In the genomic region with DNA sequence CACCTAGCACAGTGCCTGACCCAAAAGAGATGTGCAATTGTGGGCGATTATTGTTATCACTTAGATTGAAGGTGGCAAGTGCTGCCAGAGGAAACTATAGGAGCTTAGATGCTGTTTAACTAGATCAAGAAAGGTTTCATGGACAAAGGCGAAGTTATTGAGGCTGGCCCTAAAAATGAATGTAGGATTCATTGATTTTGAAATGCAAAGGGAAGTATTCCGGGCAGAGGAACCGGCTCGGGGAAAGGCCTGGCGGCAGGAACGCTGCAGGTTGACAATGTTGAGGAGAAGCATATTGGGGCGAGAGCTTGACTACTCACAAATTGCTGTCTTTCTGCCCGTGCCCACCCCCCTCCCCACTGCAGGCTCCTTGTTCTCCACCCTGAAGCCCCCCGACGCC, we compare ENCODE assay signal across 13 cellular contexts. TPM values are rescaled to one million over a fixed set of nuclear protein-coding genes. Genes with fewer than 3 reads are reported as not detected.
A peak's percentile ranks its signal among the peaks of the same experiment; 100 is the strongest.
DNase-seq lines count a peak whose midpoint lies in the region; ATAC-seq, FAIRE-seq and TF ChIP-seq lines count a peak whose summit lies in the region.
"Had no signal": no experiment of that assay in that cellular context is flagged by ENCODE, and none has a peak within 500 bp of the region (broad histone marks: within the 10 kb centered on the region; RNA-seq: fewer than 3 reads in every experiment).

No MANE protein-coding gene starts in this region.

- H3K27me3 ChIP-seq in iPS-20b (ENCODE audit: insufficient read depth, low read length), result peaks cover 60% of the 10 kb centered on the region

- no peaks in the 10 kb centered on the region for H3K4me1 ChIP-seq in iPS-20b (ENCODE audit: insufficient read depth, low read length)

- no peak for TF ChIP-seq CTCF in D721Med (IDR thresholded peaks at IDR 0.05; ENCODE audit: insufficient read depth, missing control alignments)

- no peak for DNase-seq in activated naive CD4-positive, alpha-beta T cell treated with anti-CD3 and anti-CD28 coated beads, Interleukin-2, amount 10 ng/mL, durations not matched to agents 7 days and 5 days
- DNase-seq in activated naive CD8-positive, alpha-beta T cell treated with anti-CD3 and anti-CD28 coated beads, Interleukin-2, amount 10 ng/mL, durations not matched to agents 7 days and 5 days, result no peak
- no peak for DNase-seq in stimulated activated naive CD8-positive, alpha-beta T cell treated with anti-CD3 and anti-CD28 coated beads, Interleukin-15, amount 100 ng/mL, for 72 hours
- no peak for DNase-seq in LoVo (ENCODE audit: low spot score)
- DNase-seq in D721Med (ENCODE audit: insufficient read length, low spot score), result no peak
- no peak for DNase-seq in sciatic nerve (ENCODE audit: low spot score)
- DNase-seq: head of caudate nucleus had no signal

- intact Hi-C loops in sciatic nerve (cut with DNase I), result no loop called here

- POLR2A ChIA-PET in activated naive CD8-positive, alpha-beta T cell treated with anti-CD3 and anti-CD28 coated beads, Interleukin-2, amount 10 ng/mL, durations not matched to agents 7 days and 5 days (lab: Charles Lee), result no interaction called here

- H3K4me1 Mint-ChIP-seq in activated naive CD4-positive, alpha-beta T cell treated with anti-CD3 and anti-CD28 coated beads, Interleukin-2, amount 50 U/mL, for 24 hours, result peaks cover 11% of the 10 kb centered on the region
- peaks cover 10% of the 10 kb centered on the region for H3K4me1 Mint-ChIP-seq in activated naive CD4-positive, alpha-beta T cell treated with anti-CD3 and anti-CD28 coated beads, Interleukin-2, amount 10 ng/mL, durations not matched to agents 7 days and 5 days
- peaks cover 6% of the 10 kb centered on the region for H3K4me1 Mint-ChIP-seq in activated naive CD8-positive, alpha-beta T cell treated with anti-CD3 and anti-CD28 coated beads, Interleukin-2, amount 10 ng/mL, durations not matched to agents 7 days and 5 days
- H3K4me1 Mint-ChIP-seq in stimulated activated naive CD8-positive, alpha-beta T cell treated with anti-CD3 and anti-CD28 coated beads, Interleukin-15, amount 100 ng/mL, for 72 hours, result peaks cover 11% of the 10 kb centered on the region

- no peak for ATAC-seq in activated naive CD8-positive, alpha-beta T cell treated with anti-CD3 and anti-CD28 coated beads, Interleukin-2, amount 10 ng/mL, durations not matched to agents 7 days and 5 days (ENCODE audit: low read depth)
- no peak for ATAC-seq in stimulated activated naive CD8-positive, alpha-beta T cell treated with anti-CD3 and anti-CD28 coated beads, Interleukin-15, amount 100 ng/mL, for 72 hours
- no peak for ATAC-seq in sciatic nerve

- no peaks in the 10 kb centered on the region for H3K9me3 Mint-ChIP-seq in activated naive CD4-positive, alpha-beta T cell treated with anti-CD3 and anti-CD28 coated beads, Interleukin-2, amount 50 U/mL, for 24 hours
- H3K9me3 Mint-ChIP-seq in activated naive CD4-positive, alpha-beta T cell treated with anti-CD3 and anti-CD28 coated beads, Interleukin-2, amount 10 ng/mL, durations not matched to agents 7 days and 5 days, result no peaks in the 10 kb centered on the region
- H3K9me3 Mint-ChIP-seq in activated naive CD8-positive, alpha-beta T cell treated with anti-CD3 and anti-CD28 coated beads, Interleukin-2, amount 10 ng/mL, durations not matched to agents 7 days and 5 days, result no peaks in the 10 kb centered on the region
- no peaks in the 10 kb centered on the region for H3K9me3 Mint-ChIP-seq in stimulated activated naive CD8-positive, alpha-beta T cell treated with anti-CD3 and anti-CD28 coated beads, Interleukin-15, amount 100 ng/mL, for 72 hours
- H3K9me3 Mint-ChIP-seq: activated T-helper 1 cell treated with anti-CD3 and anti-CD28 coated beads, Interleukin-12 subunit alpha, Interleukin-12 subunit beta, Interleukin-2, Interleukin-4 antibody, amounts not matched to agents 30 ng/mL and 10 ng/mL and 1 ng/mL, durations not matched to agents 14 hours and 24 hours and 36 hours; dendritic cell treated with granulocyte-macrophage colony-stimulating factor and Interleukin-4, amounts not matched to agents 40 ng/mL and 50 ng/mL, for 4 days had no signal

- CTCF ChIA-PET in activated naive CD4-positive, alpha-beta T cell treated with anti-CD3 and anti-CD28 coated beads, Interleukin-2, amount 10 ng/mL, durations not matched to agents 7 days and 5 days (lab: Charles Lee), result no interaction called here

- no peaks in the 10 kb centered on the region for H3K9me3 ChIP-seq in iPS-20b (ENCODE audit: insufficient read depth, low read depth, low read length)

- peaks cover 51% of the 10 kb centered on the region for H3K27me3 Mint-ChIP-seq in activated naive CD4-positive, alpha-beta T cell treated with anti-CD3 and anti-CD28 coated beads, Interleukin-2, amount 50 U/mL, for 24 hours
- H3K27me3 Mint-ChIP-seq in activated naive CD4-positive, alpha-beta T cell treated with anti-CD3 and anti-CD28 coated beads, Interleukin-2, amount 10 ng/mL, durations not matched to agents 7 days and 5 days, result peaks cover 80% of the 10 kb centered on the region
- peaks cover 52% of the 10 kb centered on the region for H3K27me3 Mint-ChIP-seq in activated naive CD8-positive, alpha-beta T cell treated with anti-CD3 and anti-CD28 coated beads, Interleukin-2, amount 10 ng/mL, durations not matched to agents 7 days and 5 days
- H3K27me3 Mint-ChIP-seq in stimulated activated naive CD8-positive, alpha-beta T cell treated with anti-CD3 and anti-CD28 coated beads, Interleukin-15, amount 100 ng/mL, for 72 hours, result peaks cover 70% of the 10 kb centered on the region

- no peak overlapping the region for H3K9ac ChIP-seq in iPS-20b (ENCODE audit: low read depth, low read length)

- H3K36me3 ChIP-seq in iPS-20b (ENCODE audit: insufficient read depth, low read depth, low read length), result no peaks in the 10 kb centered on the region

- H3K4me3 Mint-ChIP-seq in activated naive CD4-positive, alpha-beta T cell treated with anti-CD3 and anti-CD28 coated beads, Interleukin-2, amount 50 U/mL, for 24 hours, result peak overlapping the region; percentile 63
- no peak overlapping the region for H3K4me3 Mint-ChIP-seq in activated naive CD4-positive, alpha-beta T cell treated with anti-CD3 and anti-CD28 coated beads, Interleukin-2, amount 10 ng/mL, durations not matched to agents 7 days and 5 days
- H3K4me3 Mint-ChIP-seq in activated naive CD8-positive, alpha-beta T cell treated with anti-CD3 and anti-CD28 coated beads, Interleukin-2, amount 10 ng/mL, durations not matched to agents 7 days and 5 days, result peak overlapping the region; percentile 43
- peak overlapping the region; percentile 23 to 47 for H3K4me3 Mint-ChIP-seq in stimulated activated naive CD8-positive, alpha-beta T cell treated with anti-CD3 and anti-CD28 coated beads, Interleukin-15, amount 100 ng/mL, for 72 hours
- H3K4me3 Mint-ChIP-seq: activated T-helper 1 cell treated with anti-CD3 and anti-CD28 coated beads, Interleukin-12 subunit alpha, Interleukin-12 subunit beta, Interleukin-2, Interleukin-4 antibody, amounts not matched to agents 30 ng/mL and 10 ng/mL and 1 ng/mL, durations not matched to agents 14 hours and 24 hours and 36 hours; dendritic cell treated with granulocyte-macrophage colony-stimulating factor and Interleukin-4, amounts not matched to agents 40 ng/mL and 50 ng/mL, for 4 days had no signal

- H3K36me3 Mint-ChIP-seq in activated naive CD4-positive, alpha-beta T cell treated with anti-CD3 and anti-CD28 coated beads, Interleukin-2, amount 50 U/mL, for 24 hours, result no peaks in the 10 kb centered on the region
- no peaks in the 10 kb centered on the region for H3K36me3 Mint-ChIP-seq in activated naive CD4-positive, alpha-beta T cell treated with anti-CD3 and anti-CD28 coated beads, Interleukin-2, amount 10 ng/mL, durations not matched to agents 7 days and 5 days
- no peaks in the 10 kb centered on the region for H3K36me3 Mint-ChIP-seq in activated naive CD8-positive, alpha-beta T cell treated with anti-CD3 and anti-CD28 coated beads, Interleukin-2, amount 10 ng/mL, durations not matched to agents 7 days and 5 days

- H3K27ac ChIP-seq in iPS-20b (ENCODE audit: low read length), result no peak overlapping the region

- FAIRE-seq in D721Med (lab: Jason Lieb, UNC), result no peak
- FAIRE-seq: TTC549 had no signal

- no peak overlapping the region for H3K27ac Mint-ChIP-seq in activated naive CD4-positive, alpha-beta T cell treated with anti-CD3 and anti-CD28 coated beads, Interleukin-2, amount 50 U/mL, for 24 hours
- H3K27ac Mint-ChIP-seq in activated naive CD4-positive, alpha-beta T cell treated with anti-CD3 and anti-CD28 coated beads, Interleukin-2, amount 10 ng/mL, durations not matched to agents 7 days and 5 days, result no peak overlapping the region
- H3K27ac Mint-ChIP-seq in activated naive CD8-positive, alpha-beta T cell treated with anti-CD3 and anti-CD28 coated beads, Interleukin-2, amount 10 ng/mL, durations not matched to agents 7 days and 5 days, result no peak overlapping the region
- no peak overlapping the region for H3K27ac Mint-ChIP-seq in stimulated activated naive CD8-positive, alpha-beta T cell treated with anti-CD3 and anti-CD28 coated beads, Interleukin-15, amount 100 ng/mL, for 72 hours
- H3K27ac Mint-ChIP-seq: activated T-helper 1 cell treated with anti-CD3 and anti-CD28 coated beads, Interleukin-12 subunit alpha, Interleukin-12 subunit beta, Interleukin-2, Interleukin-4 antibody, amounts not matched to agents 30 ng/mL and 10 ng/mL and 1 ng/mL, durations not matched to agents 14 hours and 24 hours and 36 hours; dendritic cell treated with granulocyte-macrophage colony-stimulating factor and Interleukin-4, amounts not matched to agents 40 ng/mL and 50 ng/mL, for 4 days had no signal

- H3K4me3 ChIP-seq in iPS-20b (ENCODE audit: low read length), result peak overlapping the region; percentile 60; the same call in 1 of the 2 replicates

RNA-seq across cellular contexts. Expression of gene TTC1, which starts 37.4 kb away (rescaled TPM):
- total RNA-seq in activated naive CD8-positive, alpha-beta T cell treated with anti-CD3 and anti-CD28 coated beads, Interleukin-2, amount 10 ng/mL, durations not matched to agents 7 days and 5 days, result 10 to 100 TPM; 42.0 to 44.0 TPM
- 47.2 TPM for total RNA-seq in sciatic nerve

RNA-seq across cellular contexts. Expression of gene ADRA1B, which starts 55.2 kb away (rescaled TPM):
- not detected for total RNA-seq in activated naive CD8-positive, alpha-beta T cell treated with anti-CD3 and anti-CD28 coated beads, Interleukin-2, amount 10 ng/mL, durations not matched to agents 7 days and 5 days
- 1.6 TPM for total RNA-seq in sciatic nerve
- total RNA-seq: activated T-helper 1 cell treated with anti-CD3 and anti-CD28 coated beads, Interleukin-12 subunit alpha, Interleukin-12 subunit beta, Interleukin-2, Interleukin-4 antibody, amounts not matched to agents 30 ng/mL and 10 ng/mL and 1 ng/mL, durations not matched to agents 14 hours and 24 hours and 36 hours; mononuclear cell had no signal
